7 cellular contexts compared by ENCODE assay signal in the genomic region with DNA sequence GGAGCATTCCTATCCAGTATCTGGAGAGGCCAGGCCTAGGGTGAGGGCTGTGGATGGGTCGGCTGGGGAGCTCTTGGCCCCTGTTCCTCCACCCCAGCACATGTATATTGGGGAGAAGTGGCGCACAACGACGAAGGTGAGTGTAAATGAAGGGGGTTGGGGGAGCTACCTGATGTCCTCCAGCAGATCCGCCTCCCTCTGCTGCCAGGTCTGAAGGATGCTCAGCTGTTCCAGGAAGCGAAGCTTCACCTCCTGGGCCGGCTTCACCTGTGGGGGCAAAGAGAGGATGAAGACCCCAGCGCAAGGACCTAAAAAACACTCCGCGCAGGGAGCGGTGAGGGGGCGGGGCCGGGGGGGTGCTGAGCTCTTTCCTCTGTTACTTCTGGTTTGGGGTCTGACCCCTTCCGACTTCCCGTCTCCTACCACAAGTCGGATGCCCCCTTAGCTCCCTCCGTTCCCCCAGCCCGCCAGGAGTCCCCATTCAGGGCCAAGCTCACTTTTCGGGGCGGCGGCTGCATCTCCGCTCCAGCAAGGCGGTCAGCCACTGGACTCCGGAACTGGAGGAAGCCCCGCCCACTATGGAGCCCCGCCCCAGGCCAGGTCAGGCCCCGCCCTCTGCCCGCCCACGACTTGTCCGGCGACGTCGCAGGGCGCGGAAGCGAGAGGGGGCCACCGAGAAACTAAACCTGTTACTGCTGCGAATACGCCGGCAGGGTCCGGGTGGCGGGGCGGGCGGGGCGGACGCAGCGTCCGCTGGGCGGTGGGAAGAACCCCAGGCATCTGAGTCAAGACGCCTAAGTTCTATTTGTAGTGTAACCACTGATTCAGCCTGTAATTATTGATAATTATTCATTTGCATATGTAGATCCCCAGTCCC. TPM values are rescaled to one million over a fixed set of nuclear protein-coding genes. Genes with fewer than 3 reads are reported as not detected.
A peak's percentile ranks its signal among the peaks of the same experiment; 100 is the strongest.
DNase-seq lines count a peak whose midpoint lies in the region; ATAC-seq and TF ChIP-seq lines count a peak whose summit lies in the region.

A gene (minus strand): TSS at position 568 of the 877 bp plus-strand sequence. CDS start 50 bp downstream, at position 518.

- TF ChIP-seq POLR2A in GM18505 (IDR thresholded peaks at IDR 0.05; ENCODE audit: borderline replicate concordance, extremely low read depth, insufficient read depth, insufficient read length) = peak; percentile 59

- no peaks in the 10 kb centered on the region for H3K9me3 Mint-ChIP-seq in activated CD4-positive, alpha-beta T cell treated with anti-CD3 and anti-CD28 coated beads for 36 hours (ENCODE audit: low read depth)

- H3K4me3 Mint-ChIP-seq in activated CD4-positive, alpha-beta T cell treated with anti-CD3 and anti-CD28 coated beads for 36 hours = peak within 1 kb of the TSS; percentile 84

- ATAC-seq in GM18505 (IDR thresholded peaks at IDR 0.05; ENCODE audit: unreplicated experiment) = peak; percentile 97
- peak; percentile 96 for ATAC-seq in HG02678 (IDR thresholded peaks at IDR 0.05; ENCODE audit: unreplicated experiment)
- peak; percentile 95 for ATAC-seq in activated CD4-positive, alpha-beta T cell treated with anti-CD3 and anti-CD28 coated beads for 36 hours
- ATAC-seq in left lung = peak; percentile 99

- no peaks in the 10 kb centered on the region for H3K27me3 Mint-ChIP-seq in activated CD4-positive, alpha-beta T cell treated with anti-CD3 and anti-CD28 coated beads for 36 hours

- CTCF ChIA-PET in activated CD4-positive, alpha-beta T cell treated with anti-CD3 and anti-CD28 coated beads for 36 hours (lab: Charles Lee) = interaction anchor here (0.6 to 2.7 kb wide), 12 partner anchors 9 to 318 kb away, joined by 3 to 10 read pairs (median 4); a partner anchor contains a TSS

- intact Hi-C loops in activated CD4-positive, alpha-beta T cell treated with anti-CD3 and anti-CD28 coated beads for 36 hours (cut with DNase I, micrococcal nuclease) = loop anchor here (1.0 kb wide), 7 partner anchors 13 to 318 kb away; a partner anchor contains a TSS
- intact Hi-C loops in left lung (cut with DNase I) = no loop called here

- H3K27me3 ChIP-seq in left lung = no peaks in the 10 kb centered on the region

- no peak for TF ChIP-seq CTCF in left lung (IDR thresholded peaks at IDR 0.05)

- peak within 1 kb of the TSS; percentile 56 to 72 for H3K4me3 ChIP-seq in left lung

- POLR2A ChIA-PET in activated CD4-positive, alpha-beta T cell treated with anti-CD3 and anti-CD28 coated beads for 36 hours (lab: Charles Lee) = interaction anchor here (1.0 to 1.7 kb wide), 2 partner anchors 9 to 15 kb away, joined by 4 to 12 read pairs; a partner anchor contains a TSS

- DNase-seq in NCI-H2029 treated with DMSO at 0.1 percent for 48 hours (lab: John Stamatoyannopoulos, UW) (peak; percentile 30), dedifferentiated amniotic fluid mesenchymal stem cell (ENCODE audit: extremely low spot score) (peak; percentile 61), left lung (peak; percentile 93 to 98)
- DNase-seq in activated CD4-positive, alpha-beta T cell treated with anti-CD3 and anti-CD28 coated beads for 36 hours = peak; percentile 91
- peak; percentile 83 to 86 for DNase-seq in stimulated activated CD4-positive, alpha-beta T cell treated with anti-CD3 and anti-CD28 coated beads, Interleukin-2, amount 100 ng/mL, for 24 hours

- peaks cover 20% of the 10 kb centered on the region for H3K4me1 Mint-ChIP-seq in activated CD4-positive, alpha-beta T cell treated with anti-CD3 and anti-CD28 coated beads for 36 hours

- H3K27ac ChIP-seq in left lung = peak within 1 kb of the TSS in 1 of 2 donors; percentile 74

- no peaks in the 10 kb centered on the region for H3K36me3 Mint-ChIP-seq in activated CD4-positive, alpha-beta T cell treated with anti-CD3 and anti-CD28 coated beads for 36 hours (ENCODE audit: low read depth)

- no peaks in the 10 kb centered on the region for H3K9me3 ChIP-seq in left lung

- H3K27ac Mint-ChIP-seq in activated CD4-positive, alpha-beta T cell treated with anti-CD3 and anti-CD28 coated beads for 36 hours = peak within 1 kb of the TSS; percentile 94

- peaks cover 0 to 35% of the 10 kb centered on the region in 2 donors for H3K36me3 ChIP-seq in left lung

- H3K4me1 ChIP-seq in left lung = peaks cover 0 to 23% of the 10 kb centered on the region in 2 donors

RNA-seq across cellular contexts. Expression of the gene that starts here (rescaled TPM):
- total RNA-seq in activated CD4-positive, alpha-beta T cell treated with anti-CD3 and anti-CD28 coated beads for 36 hours = 10 to 100 TPM; 28.2 to 32.9 TPM
- total RNA-seq in left lung = 10 to 100 TPM; 18.0 to 18.7 TPM

Comparison
In these comparisons a context has a peak if more than half of its experiments do, and no peak if none do; other contexts are left out.
1. DNase-seq: peak in every context shown above with its lines; median percentile 96 in left lung; 91 in activated CD4-positive, alpha-beta T cell treated with anti-CD3 and anti-CD28 coated beads for 36 hours; 84 in stimulated activated CD4-positive, alpha-beta T cell treated with anti-CD3 and anti-CD28 coated beads, Interleukin-2, amount 100 ng/mL, for 24 hours; 61 in dedifferentiated amniotic fluid mesenchymal stem cell; 30 in NCI-H2029 treated with DMSO at 0.1 percent for 48 hours.
2. intact Hi-C loops: an anchor here in activated CD4-positive, alpha-beta T cell treated with anti-CD3 and anti-CD28 coated beads for 36 hours (1.0 kb wide); none called in left lung.